In genomic region chr7:7117935-7118586, GRCh38 we compare ENCODE assay signal across 16 cellular contexts.
"Had no signal": no experiment of that assay in that cellular context is flagged by ENCODE, and none has a peak within 500 bp of the region (broad histone marks: within the 10 kb centered on the region; RNA-seq: fewer than 3 reads in every experiment).

No MANE protein-coding gene starts in this region.

- DNase-seq: cortex of kidney; dorsolateral prefrontal cortex; effector CD8-positive, alpha-beta T cell; foreskin melanocyte; head of caudate nucleus; hippocampal formation; kidney glomerular epithelial cell; mucosa of descending colon; naive thymus-derived CD8-positive, alpha-beta T cell; nucleus accumbens; pancreas; right cardiac atrium; stimulated activated CD4-positive, alpha-beta T cell treated with anti-CD3 and anti-CD28 coated beads, Interleukin-2, amount 100 ng/mL, for 48 hours; stimulated activated naive CD4-positive, alpha-beta T cell treated with Interleukin-2 at 50 U/mL for 16 hours; trophoblast cell had no signal

- H3K27me3 ChIP-seq: dorsolateral prefrontal cortex, pancreas had no signal

- H3K36me3 ChIP-seq: pancreas had no signal

- ATAC-seq: mucosa of descending colon; naive thymus-derived CD8-positive, alpha-beta T cell; pancreas; right cardiac atrium had no signal

- FAIRE-seq: pancreas had no signal

- H3K4me3 ChIP-seq: dorsolateral prefrontal cortex, mucosa of descending colon, pancreas, smooth muscle cell had no signal

- H3K27ac ChIP-seq: dorsolateral prefrontal cortex, pancreas had no signal

- H3K9me3 ChIP-seq: mucosa of descending colon, pancreas had no signal

- H3K4me2 ChIP-seq: smooth muscle cell had no signal
